Comparison of ENCODE assay signal across 11 cellular contexts in genomic region chr12:63889236-63889635, GRCh38. TPM values are rescaled to one million over a fixed set of nuclear protein-coding genes. Genes with fewer than 3 reads are reported as not detected.
A peak's percentile ranks its signal among the peaks of the same experiment; 100 is the strongest.
DNase-seq lines count a peak whose midpoint lies in the region; ATAC-seq and TF ChIP-seq lines count a peak whose summit lies in the region.
"Had no signal": no experiment of that assay in that cellular context is flagged by ENCODE, and none has a peak within 500 bp of the region (broad histone marks: within the 10 kb centered on the region; RNA-seq: fewer than 3 reads in every experiment).

No MANE protein-coding gene starts in this region.

- ATAC-seq in mucosa of descending colon = peak; percentile 21
- ATAC-seq: natural killer cell had no signal

- no peaks in the 10 kb centered on the region for H3K4me1 ChIP-seq in mucosa of descending colon (ENCODE audit: low read depth)

- peak; percentile 60 for DNase-seq in AG10803 (ENCODE audit: low read depth)
- peak; percentile 4 for DNase-seq in MV-4-11 (lab: John Stamatoyannopoulos, UW)
- peak; percentile 34 for DNase-seq in ecto neural progenitor cell (ENCODE audit: low spot score)
- no peak for DNase-seq in mucosa of descending colon
- no peak for DNase-seq in SW 1271 (lab: John Stamatoyannopoulos, UW)
- DNase-seq in NCI-H774 (lab: John Stamatoyannopoulos, UW) = no peak
- DNase-seq in OCI-M1 (lab: John Stamatoyannopoulos, UW) = no peak
- no peak for DNase-seq in NCI-H526 treated with DMSO at 0.1 percent for 48 hours (lab: John Stamatoyannopoulos, UW)
- DNase-seq: natural killer cell, Peyer's patch had no signal

- H3K36me3 ChIP-seq in mucosa of descending colon (ENCODE audit: low read depth) = no peaks in the 10 kb centered on the region
- H3K36me3 ChIP-seq: Peyer's patch, vagina had no signal

- no peaks in the 10 kb centered on the region for H3K9me3 ChIP-seq in mucosa of descending colon
- H3K9me3 ChIP-seq: Peyer's patch, vagina had no signal

- TF ChIP-seq CTCF in AG10803 (conservative IDR thresholded peaks at IDR 0.05; ENCODE audit: low read length) (no peak), mucosa of descending colon (IDR thresholded peaks at IDR 0.05) (no peak)

- intact Hi-C loops in mucosa of descending colon (cut with DNase I, micrococcal nuclease) = no loop called here

- H3K4me3 ChIP-seq in AG10803 (ENCODE audit: low read length) (no peak overlapping the region), mucosa of descending colon (no peak overlapping the region)
- H3K4me3 ChIP-seq: Peyer's patch, vagina had no signal

RNA-seq across cellular contexts. Expression of gene SRGAP1, which starts 44.7 kb away (rescaled TPM):
- total RNA-seq in mucosa of descending colon = 10 to 100 TPM; 12.2 to 23.9 (median 15.9) TPM

Comparison
In these comparisons a context has a peak if more than half of its experiments do, and no peak if none do; other contexts are left out.
1. DNase-seq: peak in AG10803 (single experiment), MV-4-11 (single experiment) and ecto neural progenitor cell (single experiment); none in mucosa of descending colon (0 of 3), SW 1271 (0 of 2), NCI-H774 (single experiment), OCI-M1 (single experiment) and NCI-H526 treated with DMSO at 0.1 percent for 48 hours (single experiment).